Comparison of ENCODE assay signal across 11 cellular contexts in genomic region chr6:51678905-51679620, GRCh38.
DNase-seq lines count a peak whose midpoint lies in the region; ATAC-seq, FAIRE-seq and TF ChIP-seq lines count a peak whose summit lies in the region.
"Had no signal": no experiment of that assay in that cellular context is flagged by ENCODE, and none has a peak within 500 bp of the region (broad histone marks: within the 10 kb centered on the region; RNA-seq: fewer than 3 reads in every experiment).

No MANE protein-coding gene starts in this region.

- no peak for FAIRE-seq in RCC 7860 (lab: Jason Lieb, UNC)

- peak overlapping the region; percentile 62 for H3K27ac ChIP-seq in 22Rv1

- DNase-seq in T1000 (lab: John Stamatoyannopoulos, UW), result peak; percentile 17
- no peak for DNase-seq in hypothalamus (lab: John Stamatoyannopoulos, UW)
- no peak for DNase-seq in RCC 7860 (ENCODE audit: low spot score)
- no peak for DNase-seq in GM19240 (ENCODE audit: insufficient read length, low spot score)
- DNase-seq in AG08396 (ENCODE audit: low spot score), result no peak
- DNase-seq: activated naive CD4-positive, alpha-beta T cell treated with anti-CD3 and anti-CD28 coated beads, Interleukin-2, amount 50 U/mL, for 16 hours; erythroblast; stimulated activated CD4-positive, alpha-beta T cell treated with anti-CD3 and anti-CD28 coated beads, Interleukin-2, amount 100 ng/mL, for 24 hours had no signal

- no peak for TF ChIP-seq CTCF in 22Rv1 (IDR thresholded peaks at IDR 0.05)

- ATAC-seq in GM19372 (IDR thresholded peaks at IDR 0.05; ENCODE audit: low read depth, unreplicated experiment) (peak; percentile 52), HG03060 (IDR thresholded peaks at IDR 0.05; ENCODE audit: low read depth, unreplicated experiment) (peak; percentile 73)
